15 cellular contexts compared by ENCODE assay signal in genomic region chrX:129939986-129940385, GRCh38.
"Had no signal": no experiment of that assay in that cellular context is flagged by ENCODE, and none has a peak within 500 bp of the region (broad histone marks: within the 10 kb centered on the region; RNA-seq: fewer than 3 reads in every experiment).

No MANE protein-coding gene starts in this region.

- H3K4me3 ChIP-seq: body of pancreas, mucosa of descending colon, suprapubic skin, upper lobe of right lung had no signal

- H3K4me1 Mint-ChIP-seq: activated CD8-positive, alpha-beta memory T cell treated with anti-CD3 and anti-CD28 coated beads, Interleukin-2, amount 10 ng/mL, durations not matched to agents 7 days and 5 days; natural killer cell had no signal

- H3K36me3 ChIP-seq: suprapubic skin, upper lobe of right lung had no signal

- H3K36me3 Mint-ChIP-seq: activated CD8-positive, alpha-beta memory T cell treated with anti-CD3 and anti-CD28 coated beads, Interleukin-2, amount 10 ng/mL, durations not matched to agents 7 days and 5 days; activated naive CD4-positive, alpha-beta T cell treated with anti-CD3 and anti-CD28 coated beads, Interleukin-2, amount 50 U/mL, for 72 hours; natural killer cell had no signal

- ATAC-seq: activated CD8-positive, alpha-beta memory T cell treated with anti-CD3 and anti-CD28 coated beads, Interleukin-2, amount 10 ng/mL, durations not matched to agents 7 days and 5 days; activated naive CD4-positive, alpha-beta T cell treated with anti-CD3 and anti-CD28 coated beads, Interleukin-2, amount 50 U/mL, for 72 hours; activated T-cell treated with anti-CD3 and anti-CD28 coated beads, Interleukin-2, amount 50 U/mL, for 4 hours; body of pancreas; left colon; mucosa of descending colon; natural killer cell; stimulated activated naive CD8-positive, alpha-beta T cell treated with anti-CD3 and anti-CD28 coated beads, Interleukin-15, Interleukin-2, amounts not matched to agents 100 U/mL and 50 U/mL, for 24 hours; upper lobe of right lung had no signal

- H3K27ac Mint-ChIP-seq: activated CD8-positive, alpha-beta memory T cell treated with anti-CD3 and anti-CD28 coated beads, Interleukin-2, amount 10 ng/mL, durations not matched to agents 7 days and 5 days; activated naive CD4-positive, alpha-beta T cell treated with anti-CD3 and anti-CD28 coated beads, Interleukin-2, amount 50 U/mL, for 72 hours; natural killer cell had no signal

- H3K9me3 Mint-ChIP-seq: activated naive CD4-positive, alpha-beta T cell treated with anti-CD3 and anti-CD28 coated beads, Interleukin-2, amount 50 U/mL, for 72 hours; activated T-cell treated with anti-CD3 and anti-CD28 coated beads, Interleukin-2, amount 50 U/mL, for 4 hours; natural killer cell had no signal

- H3K27me3 ChIP-seq: body of pancreas, suprapubic skin, upper lobe of right lung had no signal

- H3K9me3 ChIP-seq: body of pancreas, mucosa of descending colon, suprapubic skin, upper lobe of right lung had no signal

- DNase-seq: activated CD8-positive, alpha-beta memory T cell treated with anti-CD3 and anti-CD28 coated beads, Interleukin-2, amount 10 ng/mL, durations not matched to agents 7 days and 5 days; activated effector memory CD4-positive, alpha-beta T cell treated with anti-CD3 and anti-CD28 coated beads, Interleukin-2, amount 50 U/mL, for 16 hours; activated T-cell treated with anti-CD3 and anti-CD28 coated beads, Interleukin-2, amount 50 U/mL, for 4 hours; amniotic stem cell; body of pancreas; dermis blood vessel endothelial cell; left colon; mucosa of descending colon; natural killer cell; stimulated activated CD4-positive, alpha-beta T cell treated with anti-CD3 and anti-CD28 coated beads, Interleukin-2, amount 100 ng/mL, for 48 hours; stimulated activated naive CD8-positive, alpha-beta T cell treated with anti-CD3 and anti-CD28 coated beads, Interleukin-15, Interleukin-2, amounts not matched to agents 100 U/mL and 50 U/mL, for 24 hours; T-helper 2 cell; upper lobe of right lung had no signal

- H3K27ac ChIP-seq: body of pancreas, suprapubic skin, upper lobe of right lung had no signal

- H3K4me3 Mint-ChIP-seq: activated CD8-positive, alpha-beta memory T cell treated with anti-CD3 and anti-CD28 coated beads, Interleukin-2, amount 10 ng/mL, durations not matched to agents 7 days and 5 days; activated T-cell treated with anti-CD3 and anti-CD28 coated beads, Interleukin-2, amount 50 U/mL, for 4 hours; natural killer cell had no signal

- H3K4me1 ChIP-seq: body of pancreas, suprapubic skin, upper lobe of right lung had no signal
